11 cellular contexts compared by ENCODE assay signal in genomic region chr10:129958686-129959543, GRCh38. TPM values are rescaled to one million over a fixed set of nuclear protein-coding genes. Genes with fewer than 3 reads are reported as not detected.
DNase-seq lines count a peak whose midpoint lies in the region; ATAC-seq and TF ChIP-seq lines count a peak whose summit lies in the region.
"Had no signal": no experiment of that assay in that cellular context is flagged by ENCODE, and none has a peak within 500 bp of the region (broad histone marks: within the 10 kb centered on the region; RNA-seq: fewer than 3 reads in every experiment).

No MANE protein-coding gene starts in this region.

- no peak overlapping the region for H3K4me2 ChIP-seq in Karpas-422 (ENCODE audit: low read depth, low read length, poor library complexity, severe bottlenecking)

- no peaks in the 10 kb centered on the region for H4K20me1 ChIP-seq in Karpas-422 (ENCODE audit: insufficient read depth, low read depth, low read length)

- no peaks in the 10 kb centered on the region for H3K9me2 ChIP-seq in Karpas-422 (replicated peaks; ENCODE audit: insufficient read depth, low read length)

- H3K9me3 ChIP-seq in adipocyte (ENCODE audit: control insufficient read depth, low read length) (no peaks in the 10 kb centered on the region), thoracic aorta (no peaks in the 10 kb centered on the region), Karpas-422 (ENCODE audit: low read length) (no peaks in the 10 kb centered on the region)

- peak overlapping the region; percentile 94 for H3K4me3 ChIP-seq in adipocyte (ENCODE audit: low read length)
- H3K4me3 ChIP-seq in thoracic aorta = peak overlapping the region; percentile 56
- H3K4me3 ChIP-seq in Karpas-422 (ENCODE audit: low read length) = no peak overlapping the region

- peak; percentile 30 for DNase-seq in activated CD4-positive, alpha-beta T cell treated with anti-CD3 and anti-CD28 coated beads for 48 hours
- DNase-seq in activated CD4-positive, alpha-beta T cell treated with anti-CD3 and anti-CD28 coated beads, Interleukin-2, amount 50 U/mL, for 4 hours = no peak
- DNase-seq in adipocyte (ENCODE audit: low read depth) (no peak), left kidney (ENCODE audit: low read depth, low spot score) (peak; percentile 59), thoracic aorta (ENCODE audit: low spot score) (no peak), Karpas-422 (no peak)
- DNase-seq in central memory CD4-positive, alpha-beta T cell = no peak
- DNase-seq: caudate nucleus, NCI-H187 treated with DMSO at 0.1 percent for 48 hours had no signal

- no peak for TF ChIP-seq CTCF in thoracic aorta (IDR thresholded peaks at IDR 0.05)

- peaks cover 41% of the 10 kb centered on the region for H3K4me1 ChIP-seq in adipocyte (ENCODE audit: control insufficient read depth, insufficient read depth, low read length)
- peaks cover 11 to 24% of the 10 kb centered on the region in 2 donors for H3K4me1 ChIP-seq in thoracic aorta (ENCODE audit: control insufficient read depth in 1 of 2, low read depth in 2 of 2)
- no peaks in the 10 kb centered on the region for H3K4me1 ChIP-seq in Karpas-422 (ENCODE audit: low read length)

- H3K27me3 ChIP-seq in adipocyte (replicated peaks; ENCODE audit: control insufficient read depth, insufficient read depth, low read length) (no peaks in the 10 kb centered on the region), thoracic aorta (replicated peaks; ENCODE audit: insufficient read depth) (peaks cover 12% of the 10 kb centered on the region), Karpas-422 (ENCODE audit: low read length) (no peaks in the 10 kb centered on the region)

- H3K9ac ChIP-seq in adipocyte (ENCODE audit: low read length) (peak overlapping the region; percentile 96), Karpas-422 (ENCODE audit: low read length) (no peak overlapping the region)

- H3K36me3 ChIP-seq in adipocyte (ENCODE audit: control insufficient read depth, insufficient read depth, low read length, severe bottlenecking) = no peaks in the 10 kb centered on the region
- no peaks in the 10 kb centered on the region for H3K36me3 ChIP-seq in thoracic aorta
- H3K36me3 ChIP-seq in Karpas-422 (ENCODE audit: insufficient read depth, low read length) = no peaks in the 10 kb centered on the region

- no peaks in the 10 kb centered on the region for H3K79me2 ChIP-seq in Karpas-422 (ENCODE audit: low read length)

- H2AFZ ChIP-seq in Karpas-422 (ENCODE audit: low read length) = no peak overlapping the region

- ATAC-seq in thoracic aorta (ENCODE audit: insufficient number of reproducible peaks, low FRiP score, low read depth) = no peak
- no peak for ATAC-seq in GM18502 (IDR thresholded peaks at IDR 0.05; ENCODE audit: poor library complexity, unreplicated experiment)

- H3K27ac ChIP-seq in thoracic aorta (peak overlapping the region in 1 of 2 donors; percentile 19), Karpas-422 (ENCODE audit: low read length) (no peak overlapping the region)

RNA-seq across cellular contexts. Expression of gene EBF3, which starts 5.2 kb away (rescaled TPM):
- 1 to 10 TPM; 3.6 to 4.6 TPM for total RNA-seq in thoracic aorta
- not detected in 2 replicates for total RNA-seq in Karpas-422 (2014; rRNA removed; shearing (Covaris generic); ENCODE audit: low replicate concordance)
- total RNA-seq: T-helper 1 cell treated with Interleukin-12 subunit alpha and Interleukin-12 subunit beta and Interleukin-4 antibody, amounts not matched to agents 30 ng/mL and 1 ng/mL, for 36 hours had no signal

Comparison
In these comparisons a context has a peak if more than half of its experiments do, and no peak if none do; other contexts are left out.
1. DNase-seq: peak in activated CD4-positive, alpha-beta T cell treated with anti-CD3 and anti-CD28 coated beads for 48 hours (single experiment) and left kidney (single experiment); none in activated CD4-positive, alpha-beta T cell treated with anti-CD3 and anti-CD28 coated beads, Interleukin-2, amount 50 U/mL, for 4 hours (0 of 2), adipocyte (single experiment), thoracic aorta (single experiment), central memory CD4-positive, alpha-beta T cell (single experiment) and Karpas-422 (single experiment).